ENCODE assay signal across 13 cellular contexts in genomic region chr7:13979671-13980438, GRCh38. TPM values are rescaled to one million over a fixed set of nuclear protein-coding genes. Genes with fewer than 3 reads are reported as not detected.
DNase-seq lines count a peak whose midpoint lies in the region; ATAC-seq, FAIRE-seq and TF ChIP-seq lines count a peak whose summit lies in the region.
"Had no signal": no experiment of that assay in that cellular context is flagged by ENCODE, and none has a peak within 500 bp of the region (broad histone marks: within the 10 kb centered on the region; RNA-seq: fewer than 3 reads in every experiment).

No MANE protein-coding gene starts in this region.

- H3K9me3 Mint-ChIP-seq in GM23338 (no peaks in the 10 kb centered on the region), neural progenitor cell (no peaks in the 10 kb centered on the region)
- H3K9me3 Mint-ChIP-seq: CD8-positive, alpha-beta memory T cell; central memory CD8-positive, alpha-beta T cell; stimulated activated naive CD8-positive, alpha-beta T cell treated with anti-CD3 and anti-CD28 coated beads, Interleukin-15, Interleukin-2, amounts not matched to agents 100 ng/mL and 50 ng/mL, for 24 hours had no signal

- peaks cover 9% of the 10 kb centered on the region; the same call in 1 of the 2 replicates for H3K36me3 ChIP-seq in GM23338 (ENCODE audit: insufficient read depth)
- peaks cover 3% of the 10 kb centered on the region for H3K36me3 ChIP-seq in neural progenitor cell
- H3K36me3 ChIP-seq in colonic mucosa: no peaks in the 10 kb centered on the region

- H3K27me3 Mint-ChIP-seq in GM23338 (ENCODE audit: insufficient read depth, low read depth, poor library complexity) (peaks cover 1% of the 10 kb centered on the region), neural progenitor cell (ENCODE audit: insufficient read depth, low read depth) (no peaks in the 10 kb centered on the region)

- H3F3A ChIP-seq in GM23338 (replicated peaks; ENCODE audit: low read depth): no peaks in the 10 kb centered on the region
- H3F3A ChIP-seq in neural progenitor cell (ENCODE audit: low read depth): no peaks in the 10 kb centered on the region

- DNase-seq in GM23338 (ENCODE audit: low spot score) (no peak), amniotic stem cell (lab: John Stamatoyannopoulos, UW) (peak; percentile 34), fibroblast of mammary gland (ENCODE audit: low read depth) (peak; percentile 80), neural progenitor cell (ENCODE audit: low spot score) (no peak), NCI-H187 (lab: John Stamatoyannopoulos, UW) (no peak), D721Med (ENCODE audit: insufficient read length, low spot score) (no peak), colonic mucosa (no peak), GF-D8 (lab: John Stamatoyannopoulos, UW) (no peak)
- DNase-seq: activated T-cell treated with anti-CD3 and anti-CD28 coated beads for 4 hours; CD8-positive, alpha-beta memory T cell; NCI-H187 treated with DMSO at 0.1 percent for 48 hours had no signal

- H3K4me3 Mint-ChIP-seq in GM23338 (peak overlapping the region; percentile 13; the same call in 1 of the 3 replicates), neural progenitor cell (peak overlapping the region; percentile 60)
- H3K4me3 Mint-ChIP-seq: CD8-positive, alpha-beta memory T cell; central memory CD8-positive, alpha-beta T cell; stimulated activated naive CD8-positive, alpha-beta T cell treated with anti-CD3 and anti-CD28 coated beads, Interleukin-15, Interleukin-2, amounts not matched to agents 100 ng/mL and 50 ng/mL, for 24 hours had no signal

- no peak for ATAC-seq in GM23338

- no peak for FAIRE-seq in D721Med (lab: Jason Lieb, UNC)

- intact Hi-C loops in colonic mucosa (cut with DNase I): no loop called here

- no peak overlapping the region for H3K9ac ChIP-seq in neural progenitor cell
- no peak overlapping the region for H3K9ac ChIP-seq in colonic mucosa (ENCODE audit: low read depth in 2 of 2, low read length in 2 of 2)

- no peaks in the 10 kb centered on the region for H3K9me2 ChIP-seq in GM23338 (ENCODE audit: insufficient read depth)

- peaks cover 61% of the 10 kb centered on the region for H3K4me1 Mint-ChIP-seq in GM23338
- H3K4me1 Mint-ChIP-seq in neural progenitor cell: peaks cover 51% of the 10 kb centered on the region
- H3K4me1 Mint-ChIP-seq: central memory CD8-positive, alpha-beta T cell had no signal

- TF ChIP-seq CTCF in GM23338 (conservative IDR thresholded peaks at IDR 0.05; ENCODE audit: low read depth in 2 of 2) (no peak), fibroblast of mammary gland (conservative IDR thresholded peaks at IDR 0.05; ENCODE audit: control insufficient read depth, insufficient read depth, low read depth, low read length) (no peak), neural progenitor cell (IDR thresholded peaks at IDR 0.05) (no peak), D721Med (IDR thresholded peaks at IDR 0.05; ENCODE audit: insufficient read depth, missing control alignments) (no peak), colonic mucosa (IDR thresholded peaks at IDR 0.05) (no peak)

- peak overlapping the region; percentile 15 for H3K4me2 ChIP-seq in GM23338
- H3K4me2 ChIP-seq in neural progenitor cell: peak overlapping the region; percentile 50

- H3K27me3 ChIP-seq in GM23338 (ENCODE audit: insufficient read depth): no peaks in the 10 kb centered on the region
- no peaks in the 10 kb centered on the region for H3K27me3 ChIP-seq in neural progenitor cell
- H3K27me3 ChIP-seq in colonic mucosa: no peaks in the 10 kb centered on the region

- H3K9me3 ChIP-seq in neural progenitor cell (ENCODE audit: low read depth) (no peaks in the 10 kb centered on the region), colonic mucosa (no peaks in the 10 kb centered on the region)

- H3K79me2 ChIP-seq in GM23338 (replicated peaks; ENCODE audit: insufficient read depth): peaks cover 86% of the 10 kb centered on the region
- peaks cover 61% of the 10 kb centered on the region for H3K79me2 ChIP-seq in neural progenitor cell (ENCODE audit: low read depth)

- H3K27ac ChIP-seq in GM23338 (ENCODE audit: low read depth) (peak overlapping the region; percentile 23; the same call in 1 of the 2 replicates), neural progenitor cell (no peak overlapping the region), colonic mucosa (no peak overlapping the region)

- no peaks in the 10 kb centered on the region for H4K20me1 ChIP-seq in GM23338 (replicated peaks; ENCODE audit: insufficient read depth)
- H4K20me1 ChIP-seq in neural progenitor cell (ENCODE audit: low read depth): no peaks in the 10 kb centered on the region

- H3K27ac Mint-ChIP-seq in GM23338 (peak overlapping the region; percentile 86), neural progenitor cell (peak overlapping the region; percentile 55)
- H3K27ac Mint-ChIP-seq: CD8-positive, alpha-beta memory T cell; stimulated activated naive CD8-positive, alpha-beta T cell treated with anti-CD3 and anti-CD28 coated beads, Interleukin-15, Interleukin-2, amounts not matched to agents 100 ng/mL and 50 ng/mL, for 24 hours had no signal

- peaks cover 27% of the 10 kb centered on the region for H3K36me3 Mint-ChIP-seq in GM23338 (ENCODE audit: low read depth)
- H3K36me3 Mint-ChIP-seq in neural progenitor cell: peaks cover 20% of the 10 kb centered on the region
- H3K36me3 Mint-ChIP-seq: CD8-positive, alpha-beta memory T cell had no signal

- H2AFZ ChIP-seq in GM23338: no peak overlapping the region
- H2AFZ ChIP-seq in neural progenitor cell (replicated peaks): no peak overlapping the region

- H3K4me1 ChIP-seq in GM23338 (ENCODE audit: insufficient read depth) (peaks cover 77% of the 10 kb centered on the region), neural progenitor cell (peaks cover 33% of the 10 kb centered on the region), colonic mucosa (peaks cover 8% of the 10 kb centered on the region)

- no peak overlapping the region for H3K4me3 ChIP-seq in GM23338
- no peak overlapping the region for H3K4me3 ChIP-seq in fibroblast of mammary gland (ENCODE audit: control insufficient read depth, low read depth, low read length)
- H3K4me3 ChIP-seq in neural progenitor cell: no peak overlapping the region
- no peak overlapping the region for H3K4me3 ChIP-seq in colonic mucosa

TF ChIP-seq in GM23338, 12 proteins besides CTCF, POLR2A, EP300 and RAD21 (continues in another document):
- TF ChIP-seq STAT1 (IDR thresholded peaks at IDR 0.05; ENCODE audit: unreplicated experiment) (no peak), EZH2phosphoT487 (IDR thresholded peaks at IDR 0.05; ENCODE audit: unreplicated experiment) (no peak), JUNB (IDR thresholded peaks at IDR 0.05; ENCODE audit: unreplicated experiment) (no peak)

RNA-seq across cellular contexts. Expression of gene ETV1, which starts 9.6 kb away (rescaled TPM):
- 53.5 and 61.9 TPM in 2 replicates for total RNA-seq in GM23338 (2014; rRNA removed; shearing (Covaris generic))
- 39.9 and 49.4 TPM in 2 replicates for polyA plus RNA-seq in GM23338 (2016; fragmentation: Nextera tagmentation; extraction: Ambion mirVana)
- 35.5 and 36.8 TPM in 2 replicates for total RNA-seq in neural progenitor cell (ENCODE audit: low replicate concordance)
- total RNA-seq in colonic mucosa: 1 to 10 TPM; 1.6 to 4.3 TPM

Comparison
In these comparisons a context has a peak if more than half of its experiments do, and no peak if none do; other contexts are left out.
1. DNase-seq: peak in amniotic stem cell (single experiment) and fibroblast of mammary gland (single experiment); none in GM23338 (single experiment), neural progenitor cell (single experiment), NCI-H187 (0 of 2), D721Med (single experiment), colonic mucosa (single experiment) and GF-D8 (single experiment).